Comparison of ENCODE assay signal across 1 cellular context in the genomic region with DNA sequence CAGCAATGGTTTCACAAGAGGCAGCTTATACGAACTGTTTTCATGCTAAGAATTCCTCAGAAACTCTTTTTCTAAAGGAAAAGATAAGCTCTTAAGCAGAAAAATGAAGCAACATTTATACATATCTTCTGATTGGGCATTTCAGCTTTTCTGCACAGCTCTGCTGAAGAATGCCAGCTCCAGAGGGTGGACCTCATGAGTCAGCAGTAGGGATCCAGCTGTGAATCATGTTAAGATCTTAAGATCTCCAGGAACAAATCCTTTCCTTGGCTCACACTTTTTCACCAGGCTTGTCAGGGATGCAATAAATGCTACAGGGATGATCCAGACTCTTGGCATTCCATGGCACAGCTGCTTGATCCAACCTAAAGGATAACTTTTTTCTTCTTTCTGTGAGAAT.
TF ChIP-seq lines count a peak whose summit lies in the region.

No MANE protein-coding gene starts in this region.

TF ChIP-seq in GM23338, 12 proteins besides CTCF, POLR2A, EP300 and RAD21 (continued from another document):
- TF ChIP-seq, protein P1, sequence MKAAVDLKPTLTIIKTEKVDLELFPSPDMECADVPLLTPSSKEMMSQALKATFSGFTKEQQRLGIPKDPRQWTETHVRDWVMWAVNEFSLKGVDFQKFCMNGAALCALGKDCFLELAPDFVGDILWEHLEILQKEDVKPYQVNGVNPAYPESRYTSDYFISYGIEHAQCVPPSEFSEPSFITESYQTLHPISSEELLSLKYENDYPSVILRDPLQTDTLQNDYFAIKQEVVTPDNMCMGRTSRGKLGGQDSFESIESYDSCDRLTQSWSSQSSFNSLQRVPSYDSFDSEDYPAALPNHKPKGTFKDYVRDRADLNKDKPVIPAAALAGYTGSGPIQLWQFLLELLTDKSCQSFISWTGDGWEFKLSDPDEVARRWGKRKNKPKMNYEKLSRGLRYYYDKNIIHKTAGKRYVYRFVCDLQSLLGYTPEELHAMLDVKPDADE (IDR thresholded peaks at IDR 0.05): no peak
- no peak for TF ChIP-seq NANOG (IDR thresholded peaks at IDR 0.05; ENCODE audit: borderline replicate concordance)
- TF ChIP-seq EZH2phosphoT487 (IDR thresholded peaks at IDR 0.05; ENCODE audit: unreplicated experiment): no peak
- no peak for TF ChIP-seq CREB1 (CRISPR knock-in tag; IDR thresholded peaks at IDR 0.05; ENCODE audit: low read depth)
